In the genomic region with DNA sequence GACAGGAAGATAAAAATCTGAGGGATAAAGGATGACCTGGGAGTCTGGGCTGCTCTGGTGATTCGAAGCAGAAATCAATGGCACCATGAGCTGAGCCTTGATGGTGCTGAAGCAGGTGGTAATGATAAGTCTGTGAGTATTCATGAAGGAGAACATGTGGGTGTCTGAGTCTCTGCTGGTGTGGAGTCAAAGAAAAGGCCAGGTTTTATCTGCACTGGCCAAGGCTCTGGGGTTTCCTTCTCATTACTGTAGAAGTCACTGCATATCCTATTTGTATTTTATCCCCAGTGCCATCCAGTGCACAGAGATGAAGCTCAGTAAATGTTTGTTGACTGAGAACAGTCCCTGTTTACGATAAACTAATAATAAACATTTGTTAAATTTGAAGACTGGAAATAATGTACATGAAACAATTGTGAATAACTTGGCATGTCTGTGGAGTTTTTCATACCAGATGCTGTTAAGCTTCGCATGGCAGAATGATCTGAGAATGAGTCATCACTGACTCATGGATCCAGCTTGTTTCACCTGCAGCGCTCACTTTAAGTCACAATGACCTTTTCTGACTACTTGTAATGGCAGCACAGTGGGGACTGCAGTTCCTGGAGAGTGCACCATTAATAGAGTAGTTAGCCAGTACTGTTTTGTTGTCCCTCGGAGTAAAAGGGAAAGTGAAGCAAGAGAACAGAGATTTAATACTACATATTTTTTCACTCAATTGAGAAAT, we compare ENCODE assay signal across 8 cellular contexts.
A peak's percentile ranks its signal among the peaks of the same experiment; 100 is the strongest.
DNase-seq lines count a peak whose midpoint lies in the region; ATAC-seq and TF ChIP-seq lines count a peak whose summit lies in the region.

No MANE protein-coding gene starts in this region.

- no peak overlapping the region for H2AFZ ChIP-seq in OCI-LY3 (ENCODE audit: low read depth, low read length)

- H3K27ac ChIP-seq in AG04450 (ENCODE audit: low read depth, low read length): no peak overlapping the region
- H3K27ac ChIP-seq in OCI-LY3 (ENCODE audit: low read length): peak overlapping the region; percentile 48

- peaks cover 18% of the 10 kb centered on the region for H3K4me1 Mint-ChIP-seq in mesothelial cell of epicardium

- POLR2A ChIA-PET in AG04450 (lab: Yijun Ruan, JAX): no interaction called here

- peak overlapping the region; percentile 59 for H3K4me2 ChIP-seq in OCI-LY3 (ENCODE audit: low read length)

- H3K9me3 Mint-ChIP-seq in mesothelial cell of epicardium: no peaks in the 10 kb centered on the region

- CTCF ChIA-PET in AG04450 (lab: Charles Lee): interaction anchor here (0.9 to 1.2 kb wide), 2 partner anchors 31 to 274 kb away, joined by 3 to 4 read pairs; no protein-coding TSS in a partner anchor

- peaks cover 35% of the 10 kb centered on the region for H3K4me1 ChIP-seq in OCI-LY3 (ENCODE audit: low read length)

- ATAC-seq in GM18858 (IDR thresholded peaks at IDR 0.05; ENCODE audit: unreplicated experiment) (peak; percentile 90), HG02943 (IDR thresholded peaks at IDR 0.05; ENCODE audit: low read depth, unreplicated experiment) (peak; percentile 92), Right ventricle myocardium inferior (no peak)

- no peaks in the 10 kb centered on the region for H3K36me3 ChIP-seq in OCI-LY3 (replicated peaks; ENCODE audit: low read depth, low read length)

- no peak overlapping the region for H3K27ac Mint-ChIP-seq in mesothelial cell of epicardium

- DNase-seq in AG04450 (ENCODE audit: low read depth, low spot score): peak; percentile 62
- peak; percentile 81 for DNase-seq in fibroblast of villous mesenchyme (ENCODE audit: low read depth)
- DNase-seq in mesothelial cell of epicardium (ENCODE audit: low spot score in 2 of 2, unreplicated experiment in 2 of 2): no peak
- DNase-seq in stimulated activated CD4-positive, alpha-beta T cell treated with anti-CD3 and anti-CD28 coated beads, Interleukin-4, amount 100 ng/mL, for 4 hours: no peak
- no peak for DNase-seq in Right ventricle myocardium inferior (ENCODE audit: missing footprints)

- intact Hi-C loops in Right ventricle myocardium inferior (cut with DNase I): no loop called here

- H3K4me3 ChIP-seq in AG04450 (ENCODE audit: low read depth, low read length) (no peak overlapping the region), OCI-LY3 (ENCODE audit: low read length) (peak overlapping the region; percentile 14; the same call in 1 of the 2 replicates), fibroblast of villous mesenchyme (ENCODE audit: low read depth, low read length) (no peak overlapping the region)

- H3K9me3 ChIP-seq in AG04450 (ENCODE audit: control insufficient read depth, insufficient read depth, low read length) (no peaks in the 10 kb centered on the region), OCI-LY3 (ENCODE audit: insufficient read depth, low read length) (no peaks in the 10 kb centered on the region)

- H3K27me3 ChIP-seq in AG04450 (ENCODE audit: control insufficient read depth, insufficient read depth, low read length) (no peaks in the 10 kb centered on the region), OCI-LY3 (ENCODE audit: low read depth, low read length) (no peaks in the 10 kb centered on the region)

- no peak overlapping the region for H3K4me3 Mint-ChIP-seq in mesothelial cell of epicardium

- H4K20me1 ChIP-seq in OCI-LY3 (ENCODE audit: insufficient read depth, low read length): no peaks in the 10 kb centered on the region

- H3K9ac ChIP-seq in OCI-LY3 (ENCODE audit: low read length): peak overlapping the region; percentile 33; the same call in 1 of the 2 replicates

- H3K27me3 Mint-ChIP-seq in mesothelial cell of epicardium (ENCODE audit: low read depth): peaks cover 17% of the 10 kb centered on the region

- H3K79me2 ChIP-seq in OCI-LY3 (ENCODE audit: low read length): no peaks in the 10 kb centered on the region

- no peaks in the 10 kb centered on the region for H3K36me3 Mint-ChIP-seq in mesothelial cell of epicardium

- TF ChIP-seq CTCF in AG04450 (IDR thresholded peaks at IDR 0.05; ENCODE audit: low read depth, low read length) (no peak), OCI-LY3 (IDR thresholded peaks at IDR 0.05; ENCODE audit: low read depth, low read length) (no peak), fibroblast of villous mesenchyme (IDR thresholded peaks at IDR 0.05; ENCODE audit: insufficient read depth, low read depth, low read length) (no peak), mesothelial cell of epicardium (IDR thresholded peaks at IDR 0.05; ENCODE audit: unreplicated experiment) (no peak)

Comparison
In these comparisons a context has a peak if more than half of its experiments do, and no peak if none do; other contexts are left out.
1. DNase-seq: peak in AG04450 (single experiment) and fibroblast of villous mesenchyme (single experiment); none in mesothelial cell of epicardium (0 of 2), stimulated activated CD4-positive, alpha-beta T cell treated with anti-CD3 and anti-CD28 coated beads, Interleukin-4, amount 100 ng/mL, for 4 hours (0 of 2) and Right ventricle myocardium inferior (single experiment).